20 cellular contexts compared by ENCODE assay signal in the genomic region with DNA sequence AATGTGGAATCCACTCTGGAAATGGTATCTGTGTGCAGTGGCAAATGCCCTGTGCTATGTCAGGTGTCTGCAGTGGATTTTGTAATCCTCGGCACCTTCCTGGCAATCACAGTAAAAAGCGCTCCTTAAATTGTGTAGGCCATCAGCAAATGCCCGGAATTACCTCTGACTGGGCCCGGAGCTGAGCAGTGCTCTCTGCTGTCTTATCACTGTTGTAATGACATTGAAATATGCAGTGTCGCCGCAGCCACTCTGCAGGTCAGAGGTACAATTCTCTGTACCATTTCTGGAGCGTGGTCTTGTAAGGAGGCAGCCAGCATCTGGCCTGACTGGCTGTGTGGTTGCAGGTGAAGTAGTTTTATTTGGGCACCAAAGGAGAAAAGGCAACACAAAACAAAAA.
"Had no signal": no experiment of that assay in that cellular context is flagged by ENCODE, and none has a peak within 500 bp of the region (broad histone marks: within the 10 kb centered on the region; RNA-seq: fewer than 3 reads in every experiment).

No MANE protein-coding gene starts in this region.

- H3K9me3 Mint-ChIP-seq: endodermal cell, natural killer cell had no signal

- ATAC-seq: heart left ventricle, left lobe of liver, natural killer cell, pancreas, upper lobe of right lung had no signal

- H3K27ac ChIP-seq: coronary artery, heart left ventricle, pancreas, thyroid gland, upper lobe of right lung, vagina had no signal

- H3K36me3 Mint-ChIP-seq: natural killer cell had no signal

- H3K4me1 ChIP-seq: pancreas, upper lobe of right lung had no signal

- DNase-seq: effector CD4-positive, alpha-beta T cell; endodermal cell; foreskin melanocyte; heart left ventricle; hypothalamus; mammary epithelial cell; natural killer cell; occipital lobe; pancreas; right cardiac atrium; small intestine; stimulated activated CD4-positive, alpha-beta T cell treated with anti-CD3 and anti-CD28 coated beads, Interleukin-12 subunit alpha, Interleukin-12 subunit beta, amount 100 ng/mL, for 4 hours; stimulated activated naive CD4-positive, alpha-beta T cell treated with Interleukin-2 at 50 U/mL for 16 hours; thyroid gland; upper lobe of right lung had no signal

- H3K4me1 Mint-ChIP-seq: natural killer cell had no signal

- FAIRE-seq: islet of Langerhans, pancreas, small intestine had no signal

- H3K27me3 ChIP-seq: thyroid gland had no signal

- H3K27ac Mint-ChIP-seq: endodermal cell, natural killer cell, progenitor cell of endocrine pancreas had no signal

- H3K36me3 ChIP-seq: heart left ventricle, pancreas, thyroid gland, upper lobe of right lung, vagina had no signal

- H3K4me3 Mint-ChIP-seq: endodermal cell, natural killer cell had no signal

- H3K9me3 ChIP-seq: heart left ventricle, pancreas, thyroid gland, upper lobe of right lung, vagina had no signal

- H3K4me3 ChIP-seq: coronary artery, heart left ventricle, pancreas, thyroid gland, upper lobe of right lung, vagina had no signal
